Comparison of ENCODE assay signal across 9 cellular contexts in genomic region chr22:20750461-20751184, GRCh38. TPM values are rescaled to one million over a fixed set of nuclear protein-coding genes. Genes with fewer than 3 reads are reported as not detected.
A peak's percentile ranks its signal among the peaks of the same experiment; 100 is the strongest.
DNase-seq lines count a peak whose midpoint lies in the region; ATAC-seq and TF ChIP-seq lines count a peak whose summit lies in the region.
"Had no signal": no experiment of that assay in that cellular context is flagged by ENCODE, and none has a peak within 500 bp of the region (broad histone marks: within the 10 kb centered on the region; RNA-seq: fewer than 3 reads in every experiment).

No MANE protein-coding gene starts in this region.

- H3K4me1 ChIP-seq in foreskin keratinocyte: no peaks in the 10 kb centered on the region

- H3K4me1 Mint-ChIP-seq in activated T-helper 2 cell treated with anti-CD3 and anti-CD28 coated beads, Interferon-gamma antibody, Interleukin-2, Interleukin-4, amounts not matched to agents 10 μg/mL and 5 μg/mL and 100 μg/mL, durations not matched to agents 14 hours and 24 hours and 36 hours (ENCODE audit: low read depth): no peaks in the 10 kb centered on the region

- no peaks in the 10 kb centered on the region for H3K27me3 Mint-ChIP-seq in activated T-helper 2 cell treated with anti-CD3 and anti-CD28 coated beads, Interferon-gamma antibody, Interleukin-2, Interleukin-4, amounts not matched to agents 10 μg/mL and 5 μg/mL and 100 μg/mL, durations not matched to agents 14 hours and 24 hours and 36 hours (ENCODE audit: low read depth)

- H3K27ac Mint-ChIP-seq in activated T-helper 2 cell treated with anti-CD3 and anti-CD28 coated beads, Interferon-gamma antibody, Interleukin-2, Interleukin-4, amounts not matched to agents 10 μg/mL and 5 μg/mL and 100 μg/mL, durations not matched to agents 14 hours and 24 hours and 36 hours: no peak overlapping the region

- H3K27ac ChIP-seq in foreskin keratinocyte: no peak overlapping the region

- peak; percentile 90 for ATAC-seq in foreskin keratinocyte

- DNase-seq in NCI-H1417 (lab: John Stamatoyannopoulos, UW) (peak in 2 of 3 experiments; percentile 23 to 41), NCI-H1417 treated with DMSO at 0.1 percent for 48 hours (lab: John Stamatoyannopoulos, UW) (no peak), LHCN-M2 (ENCODE audit: low read depth) (peak; percentile 93), foreskin keratinocyte (peak; percentile 49 to 76), retinal pigment epithelial cell (ENCODE audit: low read depth) (peak; percentile 22), OCI-M1 (lab: John Stamatoyannopoulos, UW) (no peak)
- DNase-seq in activated T-cell treated with anti-CD3 and anti-CD28 coated beads, Interleukin-2, amount 50 U/mL, for 48 hours: peak; percentile 52 to 60
- DNase-seq in activated T-helper 2 cell treated with anti-CD3 and anti-CD28 coated beads, Interferon-gamma antibody, Interleukin-2, Interleukin-4, amounts not matched to agents 10 μg/mL and 5 μg/mL and 100 μg/mL, durations not matched to agents 14 hours and 24 hours and 36 hours (ENCODE audit: low spot score): no peak

- no peaks in the 10 kb centered on the region for H3K9me3 Mint-ChIP-seq in activated T-helper 2 cell treated with anti-CD3 and anti-CD28 coated beads, Interferon-gamma antibody, Interleukin-2, Interleukin-4, amounts not matched to agents 10 μg/mL and 5 μg/mL and 100 μg/mL, durations not matched to agents 14 hours and 24 hours and 36 hours

- H3K4me3 ChIP-seq in retinal pigment epithelial cell (ENCODE audit: low read length): no peak overlapping the region

- no peak overlapping the region for H3K4me3 Mint-ChIP-seq in activated T-helper 2 cell treated with anti-CD3 and anti-CD28 coated beads, Interferon-gamma antibody, Interleukin-2, Interleukin-4, amounts not matched to agents 10 μg/mL and 5 μg/mL and 100 μg/mL, durations not matched to agents 14 hours and 24 hours and 36 hours (ENCODE audit: low read depth)

- intact Hi-C loops in activated T-helper 2 cell treated with anti-CD3 and anti-CD28 coated beads, Interferon-gamma antibody, Interleukin-2, Interleukin-4, amounts not matched to agents 10 μg/mL and 5 μg/mL and 100 μg/mL, durations not matched to agents 14 hours and 24 hours and 36 hours (cut with micrococcal nuclease): no loop called here

- H3K36me3 Mint-ChIP-seq in activated T-helper 2 cell treated with anti-CD3 and anti-CD28 coated beads, Interferon-gamma antibody, Interleukin-2, Interleukin-4, amounts not matched to agents 10 μg/mL and 5 μg/mL and 100 μg/mL, durations not matched to agents 14 hours and 24 hours and 36 hours (ENCODE audit: low read depth): peaks cover 19% of the 10 kb centered on the region

- no peaks in the 10 kb centered on the region for H3K27me3 ChIP-seq in foreskin keratinocyte

- TF ChIP-seq CTCF in foreskin keratinocyte (conservative IDR thresholded peaks at IDR 0.05) (no peak), retinal pigment epithelial cell (conservative IDR thresholded peaks at IDR 0.05; ENCODE audit: low read depth, low read length) (no peak)

RNA-seq across cellular contexts. Expression of gene SERPIND1, which starts 23.3 kb away (rescaled TPM):
- total RNA-seq in LHCN-M2 (2014; rRNA removed) (0.13 and 0.17 TPM in 2 replicates), foreskin keratinocyte (not detected in 2 replicates)
- 0.44 TPM for polyA plus RNA-seq in LHCN-M2 (2012)
- polyA plus RNA-seq in foreskin keratinocyte: not detected in 2 replicates
- total RNA-seq in activated T-helper 2 cell treated with anti-CD3 and anti-CD28 coated beads, Interferon-gamma antibody, Interleukin-2, Interleukin-4, amounts not matched to agents 10 μg/mL and 5 μg/mL and 100 μg/mL, durations not matched to agents 14 hours and 24 hours and 36 hours: not detected in 2 replicates
- total RNA-seq: T-helper 2 cell treated with Interferon-gamma antibody and Interleukin-4, amounts not matched to agents 100 ng/mL and 5 ng/mL, for 36 hours had no signal

Comparison
In these comparisons a context has a peak if more than half of its experiments do, and no peak if none do; other contexts are left out.
1. DNase-seq: peak in NCI-H1417 (2 of 3), LHCN-M2 (single experiment), activated T-cell treated with anti-CD3 and anti-CD28 coated beads, Interleukin-2, amount 50 U/mL, for 48 hours (2 of 2), foreskin keratinocyte (2 of 2) and retinal pigment epithelial cell (single experiment); none in NCI-H1417 treated with DMSO at 0.1 percent for 48 hours (single experiment), OCI-M1 (single experiment) and activated T-helper 2 cell treated with anti-CD3 and anti-CD28 coated beads, Interferon-gamma antibody, Interleukin-2, Interleukin-4, amounts not matched to agents 10 μg/mL and 5 μg/mL and 100 μg/mL, durations not matched to agents 14 hours and 24 hours and 36 hours (single experiment).